Comparison of ENCODE assay signal across 16 cellular contexts in the genomic region with DNA sequence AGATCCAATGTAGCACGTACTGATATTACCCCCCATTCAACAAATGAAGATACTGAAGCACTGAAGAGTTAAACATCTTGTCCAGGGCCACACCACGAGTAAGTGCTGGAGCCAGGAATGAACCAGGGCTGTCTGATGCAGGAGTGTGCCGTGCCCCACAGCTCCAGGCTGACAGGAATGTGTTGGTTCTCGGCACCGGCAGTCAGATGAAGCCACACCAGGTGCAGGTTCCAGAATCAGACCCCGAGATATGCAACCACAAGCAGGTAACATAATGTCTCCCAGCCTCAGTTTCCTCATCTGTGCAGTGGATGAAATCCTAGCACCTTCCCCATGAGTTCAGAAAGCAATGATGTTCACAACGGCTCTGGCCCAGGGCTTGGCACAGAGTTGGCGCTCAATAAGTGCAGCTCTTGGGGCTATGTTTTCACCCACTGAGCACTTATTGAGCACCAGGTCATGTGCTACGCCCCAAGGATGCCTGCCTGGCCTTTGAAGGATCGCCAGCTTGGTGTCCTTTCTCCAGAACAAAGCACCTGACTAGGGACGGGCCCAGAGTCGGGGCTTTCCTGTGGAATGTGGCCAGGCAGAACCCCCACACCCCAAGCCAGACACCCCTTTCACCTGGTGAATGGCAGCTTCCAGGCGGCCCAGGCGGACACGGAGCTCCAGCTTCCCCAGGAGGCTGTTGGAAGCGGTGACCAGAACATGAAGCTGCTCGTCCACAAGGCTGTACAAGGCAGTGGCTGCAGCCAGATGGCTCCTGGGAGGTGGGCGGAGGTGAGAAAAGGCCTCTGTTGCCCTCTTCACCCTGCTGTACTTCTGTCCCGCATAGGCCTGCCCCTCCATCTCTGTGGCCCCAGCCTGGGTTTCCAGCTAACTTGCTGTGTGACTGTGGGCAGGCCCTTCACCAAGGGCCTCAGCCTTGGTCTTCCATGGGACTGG. TPM values are rescaled to one million over a fixed set of nuclear protein-coding genes. Genes with fewer than 3 reads are reported as not detected.
"Had no signal": no experiment of that assay in that cellular context is flagged by ENCODE, and none has a peak within 500 bp of the region (broad histone marks: within the 10 kb centered on the region; RNA-seq: fewer than 3 reads in every experiment).

No MANE protein-coding gene starts in this region.

- H3K9ac ChIP-seq: neural progenitor cell had no signal

- DNase-seq: activated CD4-positive, alpha-beta memory T cell treated with anti-CD3 and anti-CD28 coated beads for 36 hours; activated naive CD4-positive, alpha-beta T cell treated with anti-CD3 and anti-CD28 coated beads, Interleukin-2, amount 10 ng/mL, durations not matched to agents 7 days and 5 days; activated T-cell treated with anti-CD3 and anti-CD28 coated beads, Interleukin-2, amount 50 U/mL, for 24 hours; endodermal cell; midbrain; stimulated activated naive CD8-positive, alpha-beta T cell treated with anti-CD3 and anti-CD28 coated beads, Interleukin-15, amount 100 ng/mL, for 72 hours; T-helper 1 cell; T1000; uterus had no signal

- H3K27ac Mint-ChIP-seq: activated CD4-positive, alpha-beta memory T cell treated with anti-CD3 and anti-CD28 coated beads for 36 hours; activated naive CD4-positive, alpha-beta T cell treated with anti-CD3 and anti-CD28 coated beads, Interleukin-2, amount 10 ng/mL, durations not matched to agents 7 days and 5 days; activated T-cell treated with anti-CD3 and anti-CD28 coated beads, Interleukin-2, amount 50 U/mL, for 24 hours; endodermal cell; neural progenitor cell; stimulated activated naive CD8-positive, alpha-beta T cell treated with anti-CD3 and anti-CD28 coated beads, Interleukin-15, amount 100 ng/mL, for 72 hours had no signal

- H3K4me1 Mint-ChIP-seq: activated naive CD4-positive, alpha-beta T cell treated with anti-CD3 and anti-CD28 coated beads, Interleukin-2, amount 10 ng/mL, durations not matched to agents 7 days and 5 days had no signal

- H3K27ac ChIP-seq: gastrocnemius medialis, neural progenitor cell had no signal

- H3K4me1 ChIP-seq: gastrocnemius medialis, neural progenitor cell had no signal

- H3K36me3 ChIP-seq: gastrocnemius medialis, neural progenitor cell, uterus had no signal

- H3K9me3 ChIP-seq: ascending aorta, gastrocnemius medialis, heart left ventricle, thoracic aorta, uterus had no signal

- H3K9me3 Mint-ChIP-seq: activated CD4-positive, alpha-beta memory T cell treated with anti-CD3 and anti-CD28 coated beads for 36 hours; activated naive CD4-positive, alpha-beta T cell treated with anti-CD3 and anti-CD28 coated beads, Interleukin-2, amount 10 ng/mL, durations not matched to agents 7 days and 5 days; activated T-cell treated with anti-CD3 and anti-CD28 coated beads, Interleukin-2, amount 50 U/mL, for 24 hours; endodermal cell; neural progenitor cell; stimulated activated naive CD8-positive, alpha-beta T cell treated with anti-CD3 and anti-CD28 coated beads, Interleukin-15, amount 100 ng/mL, for 72 hours had no signal

- H2AFZ ChIP-seq: neural progenitor cell had no signal

- H3K36me3 Mint-ChIP-seq: activated CD4-positive, alpha-beta memory T cell treated with anti-CD3 and anti-CD28 coated beads for 36 hours; activated naive CD4-positive, alpha-beta T cell treated with anti-CD3 and anti-CD28 coated beads, Interleukin-2, amount 10 ng/mL, durations not matched to agents 7 days and 5 days; neural progenitor cell had no signal

- H3K4me3 Mint-ChIP-seq: activated CD4-positive, alpha-beta memory T cell treated with anti-CD3 and anti-CD28 coated beads for 36 hours; activated naive CD4-positive, alpha-beta T cell treated with anti-CD3 and anti-CD28 coated beads, Interleukin-2, amount 10 ng/mL, durations not matched to agents 7 days and 5 days; activated T-cell treated with anti-CD3 and anti-CD28 coated beads, Interleukin-2, amount 50 U/mL, for 24 hours; endodermal cell; neural progenitor cell; stimulated activated naive CD8-positive, alpha-beta T cell treated with anti-CD3 and anti-CD28 coated beads, Interleukin-15, amount 100 ng/mL, for 72 hours had no signal

- H3K27me3 ChIP-seq: ascending aorta, dorsolateral prefrontal cortex, gastrocnemius medialis, heart left ventricle, neural progenitor cell, uterus had no signal

- H3K4me2 ChIP-seq: neural progenitor cell had no signal

- H3K4me3 ChIP-seq: ascending aorta, dorsolateral prefrontal cortex, gastrocnemius medialis, heart left ventricle, lung, neural progenitor cell, thoracic aorta, uterus had no signal

RNA-seq across cellular contexts. Expression of a gene that starts 41.3 kb away (rescaled TPM):
- total RNA-seq: activated CD4-positive, alpha-beta memory T cell treated with anti-CD3 and anti-CD28 coated beads for 36 hours; endodermal cell had no signal

RNA-seq across cellular contexts. Expression of a gene that starts 54.2 kb away (rescaled TPM):
- total RNA-seq: activated CD4-positive, alpha-beta memory T cell treated with anti-CD3 and anti-CD28 coated beads for 36 hours had no signal
